2 cellular contexts compared by ENCODE assay signal in the genomic region with DNA sequence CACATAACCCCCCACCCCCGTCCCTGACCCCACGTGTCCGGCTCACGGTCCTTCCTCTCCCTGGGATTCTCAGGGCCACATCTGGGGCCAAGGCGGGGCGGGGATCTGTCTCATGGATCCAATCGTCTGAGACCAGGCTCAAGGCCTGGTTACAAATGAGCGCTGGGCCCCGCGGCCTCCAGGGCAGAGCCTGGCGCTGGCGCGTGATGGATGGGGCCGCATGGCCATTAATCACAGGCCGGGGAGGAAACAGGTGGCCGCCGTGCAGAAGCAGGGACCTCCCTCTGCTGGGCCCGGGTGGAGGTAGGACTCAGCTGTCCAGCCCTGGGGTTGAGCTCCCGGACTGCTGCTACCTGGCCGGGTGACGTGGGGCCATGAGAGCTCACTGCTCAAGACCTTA.
TF ChIP-seq lines count a peak whose summit lies in the region.

No MANE protein-coding gene starts in this region.

TF ChIP-seq in GM23338, 12 proteins besides CTCF, POLR2A, EP300 and RAD21 (continues in another document):
- TF ChIP-seq EZH2 (IDR thresholded peaks at IDR 0.05; ENCODE audit: low read depth, unreplicated experiment) (no peak), EZH2phosphoT487 (IDR thresholded peaks at IDR 0.05; ENCODE audit: unreplicated experiment) (no peak), JUNB (IDR thresholded peaks at IDR 0.05; ENCODE audit: unreplicated experiment) (no peak), ZNF114 (CRISPR knock-in tag; IDR thresholded peaks at IDR 0.05) (no peak), CREB1 (CRISPR knock-in tag; IDR thresholded peaks at IDR 0.05; ENCODE audit: low read depth) (no peak), ZNF331 (CRISPR knock-in tag; IDR thresholded peaks at IDR 0.05; ENCODE audit: low read depth) (no peak), NANOG (IDR thresholded peaks at IDR 0.05; ENCODE audit: borderline replicate concordance) (no peak)
- TF ChIP-seq, protein P1, sequence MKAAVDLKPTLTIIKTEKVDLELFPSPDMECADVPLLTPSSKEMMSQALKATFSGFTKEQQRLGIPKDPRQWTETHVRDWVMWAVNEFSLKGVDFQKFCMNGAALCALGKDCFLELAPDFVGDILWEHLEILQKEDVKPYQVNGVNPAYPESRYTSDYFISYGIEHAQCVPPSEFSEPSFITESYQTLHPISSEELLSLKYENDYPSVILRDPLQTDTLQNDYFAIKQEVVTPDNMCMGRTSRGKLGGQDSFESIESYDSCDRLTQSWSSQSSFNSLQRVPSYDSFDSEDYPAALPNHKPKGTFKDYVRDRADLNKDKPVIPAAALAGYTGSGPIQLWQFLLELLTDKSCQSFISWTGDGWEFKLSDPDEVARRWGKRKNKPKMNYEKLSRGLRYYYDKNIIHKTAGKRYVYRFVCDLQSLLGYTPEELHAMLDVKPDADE (IDR thresholded peaks at IDR 0.05) = no peak
- TF ChIP-seq, protein P2, sequence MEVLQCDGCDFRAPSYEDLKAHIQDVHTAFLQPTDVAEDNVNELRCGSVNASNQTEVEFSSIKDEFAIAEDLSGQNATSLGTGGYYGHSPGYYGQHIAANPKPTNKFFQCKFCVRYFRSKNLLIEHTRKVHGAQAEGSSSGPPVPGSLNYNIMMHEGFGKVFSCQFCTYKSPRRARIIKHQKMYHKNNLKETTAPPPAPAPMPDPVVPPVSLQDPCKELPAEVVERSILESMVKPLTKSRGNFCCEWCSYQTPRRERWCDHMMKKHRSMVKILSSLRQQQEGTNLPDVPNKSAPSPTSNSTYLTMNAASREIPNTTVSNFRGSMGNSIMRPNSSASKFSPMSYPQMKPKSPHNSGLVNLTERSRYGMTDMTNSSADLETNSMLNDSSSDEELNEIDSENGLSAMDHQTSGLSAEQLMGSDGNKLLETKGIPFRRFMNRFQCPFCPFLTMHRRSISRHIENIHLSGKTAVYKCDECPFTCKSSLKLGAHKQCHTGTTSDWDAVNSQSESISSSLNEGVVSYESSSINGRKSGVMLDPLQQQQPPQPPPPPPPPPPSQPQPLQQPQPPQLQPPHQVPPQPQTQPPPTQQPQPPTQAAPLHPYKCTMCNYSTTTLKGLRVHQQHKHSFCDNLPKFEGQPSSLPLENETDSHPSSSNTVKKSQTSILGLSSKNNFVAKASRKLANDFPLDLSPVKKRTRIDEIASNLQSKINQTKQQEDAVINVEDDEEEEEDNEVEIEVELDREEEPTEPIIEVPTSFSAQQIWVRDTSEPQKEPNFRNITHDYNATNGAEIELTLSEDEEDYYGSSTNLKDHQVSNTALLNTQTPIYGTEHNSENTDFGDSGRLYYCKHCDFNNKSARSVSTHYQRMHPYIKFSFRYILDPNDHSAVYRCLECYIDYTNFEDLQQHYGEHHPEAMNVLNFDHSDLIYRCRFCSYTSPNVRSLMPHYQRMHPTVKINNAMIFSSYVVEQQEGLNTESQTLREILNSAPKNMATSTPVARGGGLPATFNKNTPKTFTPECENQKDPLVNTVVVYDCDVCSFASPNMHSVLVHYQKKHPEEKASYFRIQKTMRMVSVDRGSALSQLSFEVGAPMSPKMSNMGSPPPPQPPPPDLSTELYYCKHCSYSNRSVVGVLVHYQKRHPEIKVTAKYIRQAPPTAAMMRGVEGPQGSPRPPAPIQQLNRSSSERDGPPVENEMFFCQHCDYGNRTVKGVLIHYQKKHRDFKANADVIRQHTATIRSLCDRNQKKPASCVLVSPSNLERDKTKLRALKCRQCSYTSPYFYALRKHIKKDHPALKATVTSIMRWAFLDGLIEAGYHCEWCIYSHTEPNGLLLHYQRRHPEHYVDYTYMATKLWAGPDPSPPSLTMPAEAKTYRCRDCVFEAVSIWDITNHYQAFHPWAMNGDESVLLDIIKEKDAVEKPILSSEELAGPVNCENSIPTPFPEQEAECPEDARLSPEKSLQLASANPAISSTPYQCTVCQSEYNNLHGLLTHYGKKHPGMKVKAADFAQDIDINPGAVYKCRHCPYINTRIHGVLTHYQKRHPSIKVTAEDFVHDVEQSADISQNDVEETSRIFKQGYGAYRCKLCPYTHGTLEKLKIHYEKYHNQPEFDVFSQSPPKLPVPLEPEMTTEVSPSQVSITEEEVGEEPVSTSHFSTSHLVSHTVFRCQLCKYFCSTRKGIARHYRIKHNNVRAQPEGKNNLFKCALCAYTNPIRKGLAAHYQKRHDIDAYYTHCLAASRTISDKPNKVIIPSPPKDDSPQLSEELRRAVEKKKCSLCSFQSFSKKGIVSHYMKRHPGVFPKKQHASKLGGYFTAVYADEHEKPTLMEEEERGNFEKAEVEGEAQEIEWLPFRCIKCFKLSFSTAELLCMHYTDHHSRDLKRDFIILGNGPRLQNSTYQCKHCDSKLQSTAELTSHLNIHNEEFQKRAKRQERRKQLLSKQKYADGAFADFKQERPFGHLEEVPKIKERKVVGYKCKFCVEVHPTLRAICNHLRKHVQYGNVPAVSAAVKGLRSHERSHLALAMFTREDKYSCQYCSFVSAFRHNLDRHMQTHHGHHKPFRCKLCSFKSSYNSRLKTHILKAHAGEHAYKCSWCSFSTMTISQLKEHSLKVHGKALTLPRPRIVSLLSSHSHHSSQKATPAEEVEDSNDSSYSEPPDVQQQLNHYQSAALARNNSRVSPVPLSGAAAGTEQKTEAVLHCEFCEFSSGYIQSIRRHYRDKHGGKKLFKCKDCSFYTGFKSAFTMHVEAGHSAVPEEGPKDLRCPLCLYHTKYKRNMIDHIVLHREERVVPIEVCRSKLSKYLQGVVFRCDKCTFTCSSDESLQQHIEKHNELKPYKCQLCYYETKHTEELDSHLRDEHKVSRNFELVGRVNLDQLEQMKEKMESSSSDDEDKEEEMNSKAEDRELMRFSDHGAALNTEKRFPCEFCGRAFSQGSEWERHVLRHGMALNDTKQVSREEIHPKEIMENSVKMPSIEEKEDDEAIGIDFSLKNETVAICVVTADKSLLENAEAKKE (CRISPR knock-in tag; IDR thresholded peaks at IDR 0.05) = no peak
- TF ChIP-seq, protein P3, sequence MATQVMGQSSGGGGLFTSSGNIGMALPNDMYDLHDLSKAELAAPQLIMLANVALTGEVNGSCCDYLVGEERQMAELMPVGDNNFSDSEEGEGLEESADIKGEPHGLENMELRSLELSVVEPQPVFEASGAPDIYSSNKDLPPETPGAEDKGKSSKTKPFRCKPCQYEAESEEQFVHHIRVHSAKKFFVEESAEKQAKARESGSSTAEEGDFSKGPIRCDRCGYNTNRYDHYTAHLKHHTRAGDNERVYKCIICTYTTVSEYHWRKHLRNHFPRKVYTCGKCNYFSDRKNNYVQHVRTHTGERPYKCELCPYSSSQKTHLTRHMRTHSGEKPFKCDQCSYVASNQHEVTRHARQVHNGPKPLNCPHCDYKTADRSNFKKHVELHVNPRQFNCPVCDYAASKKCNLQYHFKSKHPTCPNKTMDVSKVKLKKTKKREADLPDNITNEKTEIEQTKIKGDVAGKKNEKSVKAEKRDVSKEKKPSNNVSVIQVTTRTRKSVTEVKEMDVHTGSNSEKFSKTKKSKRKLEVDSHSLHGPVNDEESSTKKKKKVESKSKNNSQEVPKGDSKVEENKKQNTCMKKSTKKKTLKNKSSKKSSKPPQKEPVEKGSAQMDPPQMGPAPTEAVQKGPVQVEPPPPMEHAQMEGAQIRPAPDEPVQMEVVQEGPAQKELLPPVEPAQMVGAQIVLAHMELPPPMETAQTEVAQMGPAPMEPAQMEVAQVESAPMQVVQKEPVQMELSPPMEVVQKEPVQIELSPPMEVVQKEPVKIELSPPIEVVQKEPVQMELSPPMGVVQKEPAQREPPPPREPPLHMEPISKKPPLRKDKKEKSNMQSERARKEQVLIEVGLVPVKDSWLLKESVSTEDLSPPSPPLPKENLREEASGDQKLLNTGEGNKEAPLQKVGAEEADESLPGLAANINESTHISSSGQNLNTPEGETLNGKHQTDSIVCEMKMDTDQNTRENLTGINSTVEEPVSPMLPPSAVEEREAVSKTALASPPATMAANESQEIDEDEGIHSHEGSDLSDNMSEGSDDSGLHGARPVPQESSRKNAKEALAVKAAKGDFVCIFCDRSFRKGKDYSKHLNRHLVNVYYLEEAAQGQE (IDR thresholded peaks at IDR 0.05; ENCODE audit: unreplicated experiment) = no peak

TF ChIP-seq in H1, 55 proteins besides CTCF, POLR2A, EP300 and RAD21:
- TF ChIP-seq SIX5 (IDR thresholded peaks at IDR 0.05; ENCODE audit: low read depth, low read length) (no peak), KDM1A (IDR thresholded peaks at IDR 0.05; ENCODE audit: borderline replicate concordance, low read length) (no peak), JUND (IDR thresholded peaks at IDR 0.05; ENCODE audit: low read length) (no peak), TBP (IDR thresholded peaks at IDR 0.05; ENCODE audit: low read depth, low read length) (no peak), TEAD4 (IDR thresholded peaks at IDR 0.05; ENCODE audit: low read depth, low read length) (no peak), NANOG (IDR thresholded peaks at IDR 0.05; ENCODE audit: insufficient read depth, low read depth, low read length, poor library complexity, severe bottlenecking) (no peak), SUZ12 (IDR thresholded peaks at IDR 0.05; ENCODE audit: low read length) (no peak), MAFK (IDR thresholded peaks at IDR 0.05; ENCODE audit: low read depth, low read length) (no peak), YY1 (IDR thresholded peaks at IDR 0.05; ENCODE audit: low read depth, low read length) (no peak), TCF12 (IDR thresholded peaks at IDR 0.05; ENCODE audit: low read depth, low read length) (no peak), BRCA1 (IDR thresholded peaks at IDR 0.05; ENCODE audit: low read depth, low read length) (no peak), RNF2 (IDR thresholded peaks at IDR 0.05; ENCODE audit: borderline replicate concordance, low read depth, low read length, missing control alignments, poor library complexity, severe bottlenecking) (no peak), TAF1 (IDR thresholded peaks at IDR 0.05; ENCODE audit: low read depth, low read length) (no peak)
- TF ChIP-seq, protein P4, sequence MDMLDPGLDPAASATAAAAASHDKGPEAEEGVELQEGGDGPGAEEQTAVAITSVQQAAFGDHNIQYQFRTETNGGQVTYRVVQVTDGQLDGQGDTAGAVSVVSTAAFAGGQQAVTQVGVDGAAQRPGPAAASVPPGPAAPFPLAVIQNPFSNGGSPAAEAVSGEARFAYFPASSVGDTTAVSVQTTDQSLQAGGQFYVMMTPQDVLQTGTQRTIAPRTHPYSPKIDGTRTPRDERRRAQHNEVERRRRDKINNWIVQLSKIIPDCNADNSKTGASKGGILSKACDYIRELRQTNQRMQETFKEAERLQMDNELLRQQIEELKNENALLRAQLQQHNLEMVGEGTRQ (IDR thresholded peaks at IDR 0.05; ENCODE audit: low read length) = no peak
- TF ChIP-seq, protein P5, sequence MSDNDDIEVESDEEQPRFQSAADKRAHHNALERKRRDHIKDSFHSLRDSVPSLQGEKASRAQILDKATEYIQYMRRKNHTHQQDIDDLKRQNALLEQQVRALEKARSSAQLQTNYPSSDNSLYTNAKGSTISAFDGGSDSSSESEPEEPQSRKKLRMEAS (IDR thresholded peaks at IDR 0.05) = no peak
